ENCODE assay signal across 8 cellular contexts in the genomic region with DNA sequence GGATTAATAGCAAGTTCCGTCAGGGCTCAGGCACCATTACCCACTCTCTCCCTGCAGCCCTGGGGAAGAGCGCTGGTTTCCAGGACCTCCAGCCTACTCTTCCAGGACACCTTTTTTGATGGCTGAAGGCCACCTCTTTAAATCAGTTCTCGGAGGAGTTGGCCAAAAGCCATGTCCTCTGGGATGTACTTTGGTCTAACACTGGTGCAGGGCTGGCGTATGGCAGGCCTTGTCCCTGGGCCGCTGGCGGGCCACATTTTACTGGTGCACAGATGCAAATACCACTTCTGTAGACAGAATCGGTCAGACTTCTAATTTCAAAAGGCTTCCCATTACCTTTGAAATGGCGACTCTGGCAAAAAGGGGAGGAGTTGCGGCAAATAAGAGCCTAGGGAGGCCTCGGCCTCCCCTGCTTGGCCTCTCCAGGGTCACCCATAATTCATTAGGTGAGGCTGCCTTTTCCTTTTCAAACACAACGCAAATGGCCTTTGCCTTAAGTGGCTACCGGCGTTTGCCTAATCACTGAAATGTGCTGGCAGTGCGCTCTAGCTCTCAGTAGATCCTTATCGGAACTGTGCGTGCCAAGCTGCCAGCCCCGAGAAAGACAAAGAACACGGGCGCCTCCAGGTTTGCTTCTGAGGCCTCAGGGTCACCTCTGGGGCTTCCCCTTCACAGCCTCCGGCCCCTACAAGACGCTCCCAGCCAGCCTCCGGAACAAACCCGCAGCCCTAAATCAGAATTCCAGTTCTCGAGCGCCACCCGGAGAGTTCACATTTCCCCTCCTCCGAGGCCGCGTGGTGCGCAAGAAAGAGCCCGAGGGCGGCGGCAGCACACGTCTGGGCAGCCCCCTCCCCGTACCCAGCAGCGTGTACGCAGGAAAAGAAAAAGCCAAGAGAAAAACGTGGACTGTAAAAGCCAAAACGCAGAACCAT.
DNase-seq lines count a peak whose midpoint lies in the region; ATAC-seq, FAIRE-seq and TF ChIP-seq lines count a peak whose summit lies in the region.

No MANE protein-coding gene starts in this region.

- H2AFZ ChIP-seq in K562 (ENCODE audit: low read depth, low read length): no peak overlapping the region

- BruUV-seq in K562 (replicated peaks; lab: Mats Ljungman, UMichigan): no TSS peak

- H3K36me3 ChIP-seq in BE2C (no peaks in the 10 kb centered on the region), K562 (ENCODE audit: control insufficient read depth, insufficient read depth, low read length) (no peaks in the 10 kb centered on the region)

- peak overlapping the region; percentile 94 to 97 for H3K9ac ChIP-seq in K562 (ENCODE audit: insufficient read depth in 1 of 2, low read depth in 2 of 2, low read length in 2 of 2)

- H3K4me3 ChIP-seq in BE2C (ENCODE audit: low read depth, low read length) (peak overlapping the region; percentile 46), K562 (peak overlapping the region; percentile 48)

- H3K4me1 ChIP-seq in BE2C (peaks cover 15% of the 10 kb centered on the region), K562 (replicated peaks in 1 of 2; ENCODE audit: control insufficient read depth in 2 of 2, insufficient read depth in 2 of 2, low read length in 2 of 2) (peaks cover 48 to 68% of the 10 kb centered on the region in 2 experiments)

- no peak for FAIRE-seq in K562 (lab: Jason Lieb, UNC)

- peak overlapping the region; percentile 99 for H3K27ac ChIP-seq in K562 (ENCODE audit: extremely low read depth, low read depth, low read length)

- H3K9me3 ChIP-seq in BE2C (no peaks in the 10 kb centered on the region), K562 (replicated peaks; ENCODE audit: control insufficient read depth, insufficient read depth, low read depth, low read length) (no peaks in the 10 kb centered on the region)

- CTCF ChIA-PET in T-cell (lab: Charles Lee): no interaction called here
- CTCF ChIA-PET in K562 (lab: Yijun Ruan, JAX; ENCODE audit: low intra/inter-chr PET ratio): no interaction called here

- no peaks in the 10 kb centered on the region for H3K9me3 Mint-ChIP-seq in T-cell
- H3K9me3 Mint-ChIP-seq in memory B cell: no peaks in the 10 kb centered on the region
- no peaks in the 10 kb centered on the region for H3K9me3 Mint-ChIP-seq in stimulated activated naive CD8-positive, alpha-beta T cell treated with anti-CD3 and anti-CD28 coated beads, Interleukin-15, amount 100 ng/mL, for 72 hours

- no peaks in the 10 kb centered on the region for H3K27me3 ChIP-seq in BE2C
- no peaks in the 10 kb centered on the region for H3K27me3 ChIP-seq in K562 (ENCODE audit: control insufficient read depth in 2 of 2, insufficient read depth in 2 of 2, low read length in 2 of 2)

- TF ChIP-seq POLR2A in K562 (conservative IDR thresholded peaks at IDR 0.05): 0 out of 2 replicates have a peak, but pooled peaks have one; percentile 32

- no peak for TF ChIP-seq CTCF in BE2C (IDR thresholded peaks at IDR 0.05; ENCODE audit: low read depth, low read length)
- TF ChIP-seq CTCF in K562 (IDR thresholded peaks at IDR 0.05 in 2 of 3, conservative IDR thresholded peaks at IDR 0.05 in 1 of 3; ENCODE audit: insufficient read depth in 2 of 3, low read depth in 1 of 3, low read length in 3 of 3): no peak

- DNase-seq in BE2C (peak; percentile 50), T-cell (peak in 5 of 34 experiments; percentile 19 to 49 (median 41)), K562 (ENCODE audit: extremely low read depth in 1 of 4, low spot score in 3 of 4) (peak in 2 of 4 experiments; percentile 22 to 55), memory B cell (ENCODE audit: low spot score in 2 of 2) (peak in 1 of 2 donors; percentile 23), HuH-7.5 (ENCODE audit: low spot score) (no peak)
- peak; percentile 69 to 82 for DNase-seq in stimulated activated naive CD8-positive, alpha-beta T cell treated with anti-CD3 and anti-CD28 coated beads, Interleukin-15, amount 100 ng/mL, for 72 hours

- H3K27me3 Mint-ChIP-seq in T-cell (peaks cover 0 to 11% of the 10 kb centered on the region in 2 donors), memory B cell (no peaks in the 10 kb centered on the region)
- no peaks in the 10 kb centered on the region for H3K27me3 Mint-ChIP-seq in stimulated activated naive CD8-positive, alpha-beta T cell treated with anti-CD3 and anti-CD28 coated beads, Interleukin-15, amount 100 ng/mL, for 72 hours

- H4K20me1 ChIP-seq in K562 (replicated peaks; ENCODE audit: control insufficient read depth, insufficient read depth, low read length): no peaks in the 10 kb centered on the region

- H3K27ac Mint-ChIP-seq in T-cell (peak overlapping the region; percentile 95 to 99), memory B cell (peak overlapping the region; percentile 100)
- H3K27ac Mint-ChIP-seq in stimulated activated naive CD8-positive, alpha-beta T cell treated with anti-CD3 and anti-CD28 coated beads, Interleukin-15, amount 100 ng/mL, for 72 hours: peak overlapping the region; percentile 99 to 100

- H3K9me1 ChIP-seq in K562 (ENCODE audit: control insufficient read depth, insufficient read depth, low read length): no peaks in the 10 kb centered on the region

- in situ Hi-C loops in K562 (cut with MboI): loop anchor here (5.0 kb wide), 2 partner anchors 67 to 93 kb away; no protein-coding TSS in a partner anchor

- peaks cover 75% of the 10 kb centered on the region for H3K79me2 ChIP-seq in K562 (ENCODE audit: control insufficient read depth, insufficient read depth, low read length)

- H3K4me1 Mint-ChIP-seq in T-cell: peaks cover 51 to 57% (median 52%) of the 10 kb centered on the region in 3 donors
- H3K4me1 Mint-ChIP-seq in memory B cell: peaks cover 28% of the 10 kb centered on the region
- peaks cover 44% of the 10 kb centered on the region for H3K4me1 Mint-ChIP-seq in stimulated activated naive CD8-positive, alpha-beta T cell treated with anti-CD3 and anti-CD28 coated beads, Interleukin-15, amount 100 ng/mL, for 72 hours

- intact Hi-C loops in K562 (cut with micrococcal nuclease): loop anchor here (2.0 to 10.0 kb wide), 5 partner anchors 69 to 357 kb away; no protein-coding TSS in a partner anchor

- H3K4me2 ChIP-seq in K562 (ENCODE audit: insufficient read depth, low read length): peak overlapping the region; percentile 82

- POLR2A ChIA-PET in T-cell (lab: Charles Lee): no interaction called here
- POLR2A ChIA-PET in K562 (lab: Yijun Ruan, JAX): interaction anchor here (1.7 kb wide), 1 partner anchor 76 kb away, joined by 16 read pairs; a partner anchor contains a TSS

- TF ChIP-seq EP300 in K562 (IDR thresholded peaks at IDR 0.05; ENCODE audit: low read length): no peak

- TF ChIP-seq RAD21 in K562 (CRISPR knock-in tag; conservative IDR thresholded peaks at IDR 0.05 in 1 of 2, IDR thresholded peaks at IDR 0.05 in 1 of 2): peak; percentile 14 to 23; a peak in 1 of 4 replicates

- WGBS in K562 (ENCODE audit: insufficient coverage, low coverage, missing lambda C conversion rate): 45% methylated on average over 15 of the region's 39 CpGs

- ATAC-seq in HG02759 (IDR thresholded peaks at IDR 0.05; ENCODE audit: unreplicated experiment) (peak; percentile 19), T-cell (replicated peaks in 1 of 4) (no peak), K562 (no peak), memory B cell (ENCODE audit: low read depth) (no peak), HG03565 (IDR thresholded peaks at IDR 0.05; ENCODE audit: unreplicated experiment) (no peak)
- peak; percentile 34 for ATAC-seq in stimulated activated naive CD8-positive, alpha-beta T cell treated with anti-CD3 and anti-CD28 coated beads, Interleukin-15, amount 100 ng/mL, for 72 hours

- H3K36me3 Mint-ChIP-seq in T-cell (no peaks in the 10 kb centered on the region), memory B cell (no peaks in the 10 kb centered on the region)

- H3K4me3 Mint-ChIP-seq in T-cell (peak overlapping the region; percentile 86 to 89 (median 86)), memory B cell (peak overlapping the region; percentile 88)
- peak overlapping the region; percentile 94 to 95 for H3K4me3 Mint-ChIP-seq in stimulated activated naive CD8-positive, alpha-beta T cell treated with anti-CD3 and anti-CD28 coated beads, Interleukin-15, amount 100 ng/mL, for 72 hours

TF ChIP-seq in K562, 482 proteins besides CTCF, POLR2A, EP300 and RAD21 (continues in another document):
- TF ChIP-seq TCFL5 (CRISPR knock-in tag; conservative IDR thresholded peaks at IDR 0.05): no peak
- TF ChIP-seq L3MBTL2 (IDR thresholded peaks at IDR 0.05): peak; percentile 52
- TF ChIP-seq ZEB2 (IDR thresholded peaks at IDR 0.05): no peak
- TF ChIP-seq, protein P1, sequence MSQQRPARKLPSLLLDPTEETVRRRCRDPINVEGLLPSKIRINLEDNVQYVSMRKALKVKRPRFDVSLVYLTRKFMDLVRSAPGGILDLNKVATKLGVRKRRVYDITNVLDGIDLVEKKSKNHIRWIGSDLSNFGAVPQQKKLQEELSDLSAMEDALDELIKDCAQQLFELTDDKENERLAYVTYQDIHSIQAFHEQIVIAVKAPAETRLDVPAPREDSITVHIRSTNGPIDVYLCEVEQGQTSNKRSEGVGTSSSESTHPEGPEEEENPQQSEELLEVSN (IDR thresholded peaks at IDR 0.05; ENCODE audit: borderline replicate concordance in 1 of 2, extremely low read depth in 1 of 2, insufficient read depth in 1 of 2, insufficient read length in 1 of 2, low read depth in 1 of 2, low read length in 1 of 2, poor library complexity in 1 of 2, severe bottlenecking in 1 of 2): peak in 1 of 2 experiments; percentile 41
- no peak for TF ChIP-seq HNRNPL (IDR thresholded peaks at IDR 0.05; ENCODE audit: low read depth, low read length)
- TF ChIP-seq RBFOX2 (IDR thresholded peaks at IDR 0.05; ENCODE audit: low read depth, low read length): peak; percentile 79
- peak; percentile 56; the same call in 1 of the 2 replicates for TF ChIP-seq NFRKB (IDR thresholded peaks at IDR 0.05; ENCODE audit: low read depth)
- peak; percentile 3 for TF ChIP-seq TAF1 (IDR thresholded peaks at IDR 0.05; ENCODE audit: control insufficient read depth, extremely low read depth, insufficient read depth, low read length, severe bottlenecking)
- no peak for TF ChIP-seq ZBTB17 (CRISPR knock-in tag; IDR thresholded peaks at IDR 0.05)
- TF ChIP-seq CXXC5 (CRISPR knock-in tag; IDR thresholded peaks at IDR 0.05): peak; percentile 31; the same call in 1 of the 2 replicates

Comparison
In these comparisons a context has a peak if more than half of its experiments do, and no peak if none do; other contexts are left out.
1. ATAC-seq: peak in HG02759 (single experiment) and stimulated activated naive CD8-positive, alpha-beta T cell treated with anti-CD3 and anti-CD28 coated beads, Interleukin-15, amount 100 ng/mL, for 72 hours (single experiment); none in T-cell (0 of 4), K562 (single experiment), memory B cell (single experiment) and HG03565 (single experiment).
2. Peak in every context shown above with its lines, with median percentiles within 50 percentile points of each other: H3K27ac Mint-ChIP-seq and H3K4me3 Mint-ChIP-seq.